In genomic region chr22:19637405-19638281, GRCh38 we compare ENCODE assay signal across 1 cellular context.
TF ChIP-seq lines count a peak whose summit lies in the region.

No MANE protein-coding gene starts in this region.

TF ChIP-seq in H1, 55 proteins besides CTCF, POLR2A, EP300 and RAD21:
- TF ChIP-seq CHD7 (IDR thresholded peaks at IDR 0.05; ENCODE audit: insufficient replicate concordance, low read length) (no peak), RNF2 (IDR thresholded peaks at IDR 0.05; ENCODE audit: borderline replicate concordance, low read depth, low read length, missing control alignments, poor library complexity, severe bottlenecking) (no peak), HDAC6 (IDR thresholded peaks at IDR 0.05; ENCODE audit: low read depth, low read length) (no peak), CHD1 (IDR thresholded peaks at IDR 0.05; ENCODE audit: low read depth, low read length) (no peak), USF2 (IDR thresholded peaks at IDR 0.05; ENCODE audit: low read length) (no peak), MAFK (IDR thresholded peaks at IDR 0.05; ENCODE audit: low read depth, low read length) (no peak), E2F6 (IDR thresholded peaks at IDR 0.05) (no peak), ATF3 (IDR thresholded peaks at IDR 0.05; ENCODE audit: insufficient read depth, low read depth, low read length) (no peak)
